In genomic region chr13:27403727-27404385, GRCh38 we compare ENCODE assay signal across 1 cellular context.
TF ChIP-seq lines count a peak whose summit lies in the region.

No MANE protein-coding gene starts in this region.

TF ChIP-seq in HepG2, 621 proteins besides CTCF, POLR2A, EP300 and RAD21 (continued from another document and continues in another):
- TF ChIP-seq ZNF597 (CRISPR knock-in tag; IDR thresholded peaks at IDR 0.05) = no peak
- TF ChIP-seq HIVEP1 (CRISPR knock-in tag; IDR thresholded peaks at IDR 0.05) = 0 out of 2 replicates have a peak, but pooled peaks have one; percentile 48
- TF ChIP-seq TOPORS (CRISPR knock-in tag; IDR thresholded peaks at IDR 0.05) = no peak
- TF ChIP-seq ERF (CRISPR knock-in tag; IDR thresholded peaks at IDR 0.05) = no peak
- peak; percentile 58; the same call in 1 of the 2 replicates for TF ChIP-seq ZNF678 (CRISPR knock-in tag; IDR thresholded peaks at IDR 0.05)
- no peak for TF ChIP-seq ZNF224 (CRISPR knock-in tag; IDR thresholded peaks at IDR 0.05)
- TF ChIP-seq NFKBIZ (CRISPR knock-in tag; IDR thresholded peaks at IDR 0.05) = no peak
- TF ChIP-seq KLF11 (CRISPR knock-in tag; IDR thresholded peaks at IDR 0.05) = no peak
- TF ChIP-seq TBP (CRISPR knock-in tag; IDR thresholded peaks at IDR 0.05) = no peak
- no peak for TF ChIP-seq ZNF333 (CRISPR knock-in tag; IDR thresholded peaks at IDR 0.05; ENCODE audit: borderline replicate concordance)
- no peak for TF ChIP-seq PBX3 (CRISPR knock-in tag; IDR thresholded peaks at IDR 0.05; ENCODE audit: borderline replicate concordance)
- no peak for TF ChIP-seq ZNF773 (CRISPR knock-in tag; IDR thresholded peaks at IDR 0.05; ENCODE audit: borderline replicate concordance)
- TF ChIP-seq ZNF577 (CRISPR knock-in tag; IDR thresholded peaks at IDR 0.05; ENCODE audit: borderline replicate concordance, low read depth) = no peak
- TF ChIP-seq ZBTB46 (CRISPR knock-in tag; IDR thresholded peaks at IDR 0.05; ENCODE audit: borderline replicate concordance) = no peak
- no peak for TF ChIP-seq SRSF4 (IDR thresholded peaks at IDR 0.05; ENCODE audit: low read depth, low read length, poor library complexity, severe bottlenecking)
- TF ChIP-seq RORA (CRISPR knock-in tag; IDR thresholded peaks at IDR 0.05) = no peak
- TF ChIP-seq GMEB1 (CRISPR knock-in tag; IDR thresholded peaks at IDR 0.05; ENCODE audit: borderline replicate concordance) = peak; percentile 40; the same call in 1 of the 2 replicates
- no peak for TF ChIP-seq SNAI1 (CRISPR knock-in tag; IDR thresholded peaks at IDR 0.05; ENCODE audit: borderline replicate concordance)
- peak; percentile 64; the same call in 1 of the 2 replicates for TF ChIP-seq ZBTB37 (CRISPR knock-in tag; IDR thresholded peaks at IDR 0.05)
- TF ChIP-seq ARNT (IDR thresholded peaks at IDR 0.05) = no peak
- TF ChIP-seq KDM2A (CRISPR knock-in tag; IDR thresholded peaks at IDR 0.05; ENCODE audit: borderline replicate concordance, low read depth) = no peak; the same call in 1 of the 2 replicates
- TF ChIP-seq FOXP4 (CRISPR knock-in tag; IDR thresholded peaks at IDR 0.05) = peak; percentile 25
- 0 out of 2 replicates have a peak, but pooled peaks have one; percentile 22 for TF ChIP-seq SP4 (CRISPR knock-in tag; IDR thresholded peaks at IDR 0.05)
- peak; percentile 92 for TF ChIP-seq NR2C2 (CRISPR knock-in tag; IDR thresholded peaks at IDR 0.05; ENCODE audit: borderline replicate concordance)
- TF ChIP-seq FOXK1 (CRISPR knock-in tag; IDR thresholded peaks at IDR 0.05; ENCODE audit: borderline replicate concordance, low read depth) = no peak
- no peak for TF ChIP-seq ZFP82 (CRISPR knock-in tag; IDR thresholded peaks at IDR 0.05; ENCODE audit: borderline replicate concordance)
- no peak for TF ChIP-seq ELF4 (CRISPR knock-in tag; IDR thresholded peaks at IDR 0.05; ENCODE audit: borderline replicate concordance)
- TF ChIP-seq ZFAT (CRISPR knock-in tag; conservative IDR thresholded peaks at IDR 0.05) = no peak
- no peak for TF ChIP-seq CREB1 (IDR thresholded peaks at IDR 0.05)
- no peak for TF ChIP-seq CREB1 (CRISPR knock-in tag; IDR thresholded peaks at IDR 0.05)
- 0 out of 2 replicates have a peak, but pooled peaks have one; percentile 65 for TF ChIP-seq MBD4 (IDR thresholded peaks at IDR 0.05; ENCODE audit: borderline replicate concordance, low read length)
- TF ChIP-seq ZBTB2 (CRISPR knock-in tag; IDR thresholded peaks at IDR 0.05; ENCODE audit: low read depth) = no peak
- TF ChIP-seq RARG (CRISPR knock-in tag; IDR thresholded peaks at IDR 0.05; ENCODE audit: low read depth) = no peak
- TF ChIP-seq ZMYM2 (CRISPR knock-in tag; IDR thresholded peaks at IDR 0.05) = no peak
- TF ChIP-seq ZNF10 (CRISPR knock-in tag; IDR thresholded peaks at IDR 0.05; ENCODE audit: borderline replicate concordance, low read depth) = no peak
- TF ChIP-seq ATRX (CRISPR knock-in tag; IDR thresholded peaks at IDR 0.05; ENCODE audit: borderline replicate concordance) = no peak
- TF ChIP-seq CSRNP1 (CRISPR knock-in tag; IDR thresholded peaks at IDR 0.05) = no peak
- TF ChIP-seq ZFP37 (CRISPR knock-in tag; IDR thresholded peaks at IDR 0.05; ENCODE audit: borderline replicate concordance) = no peak
- TF ChIP-seq ZNF660 (CRISPR knock-in tag; IDR thresholded peaks at IDR 0.05; ENCODE audit: borderline replicate concordance, low read depth) = no peak
- peak; percentile 43; the same call in 1 of the 2 replicates for TF ChIP-seq RBFOX2 (IDR thresholded peaks at IDR 0.05; ENCODE audit: low read depth, low read length)
- no peak for TF ChIP-seq SOX5 (CRISPR knock-in tag; IDR thresholded peaks at IDR 0.05; ENCODE audit: borderline replicate concordance)
- TF ChIP-seq CCDC6 (CRISPR knock-in tag; IDR thresholded peaks at IDR 0.05) = no peak
- no peak for TF ChIP-seq JARID2 (CRISPR knock-in tag; IDR thresholded peaks at IDR 0.05; ENCODE audit: insufficient replicate concordance)
- no peak for TF ChIP-seq ZFYVE20 (CRISPR knock-in tag; IDR thresholded peaks at IDR 0.05; ENCODE audit: borderline replicate concordance, low read depth)
- no peak for TF ChIP-seq NR1H2 (CRISPR knock-in tag; IDR thresholded peaks at IDR 0.05; ENCODE audit: borderline replicate concordance, low read depth)
- no peak for TF ChIP-seq ZNF343 (CRISPR knock-in tag; IDR thresholded peaks at IDR 0.05)
- TF ChIP-seq ZNF33A (CRISPR knock-in tag; IDR thresholded peaks at IDR 0.05; ENCODE audit: borderline replicate concordance) = no peak
- peak; percentile 63 for TF ChIP-seq TBX2 (CRISPR knock-in tag; IDR thresholded peaks at IDR 0.05; ENCODE audit: borderline replicate concordance)
- TF ChIP-seq GPN1 (CRISPR knock-in tag; IDR thresholded peaks at IDR 0.05; ENCODE audit: borderline replicate concordance) = no peak
- TF ChIP-seq MTERF4 (CRISPR knock-in tag; IDR thresholded peaks at IDR 0.05) = no peak
- no peak for TF ChIP-seq CHD4 (IDR thresholded peaks at IDR 0.05; ENCODE audit: borderline replicate concordance, low read length)
- TF ChIP-seq MBNL3 (CRISPR knock-in tag; conservative IDR thresholded peaks at IDR 0.05) = no peak
- no peak for TF ChIP-seq RELA (CRISPR knock-in tag; IDR thresholded peaks at IDR 0.05)
- no peak for TF ChIP-seq HNRNPUL1 (IDR thresholded peaks at IDR 0.05; ENCODE audit: low read depth, low read length)
- TF ChIP-seq NKX3-1 (CRISPR knock-in tag; IDR thresholded peaks at IDR 0.05) = 0 out of 2 replicates have a peak, but pooled peaks have one; percentile 32
- TF ChIP-seq MAX (IDR thresholded peaks at IDR 0.05) = peak; percentile 89
- TF ChIP-seq CEBPG (CRISPR knock-in tag; IDR thresholded peaks at IDR 0.05) = peak; percentile 38; the same call in 1 of the 2 replicates
- no peak for TF ChIP-seq ZNF24 (IDR thresholded peaks at IDR 0.05)
- no peak for TF ChIP-seq ZBTB42 (CRISPR knock-in tag; IDR thresholded peaks at IDR 0.05)
- no peak for TF ChIP-seq NFYC (CRISPR knock-in tag; IDR thresholded peaks at IDR 0.05)
- no peak for TF ChIP-seq CENPX (CRISPR knock-in tag; IDR thresholded peaks at IDR 0.05)
